In the genomic region with DNA sequence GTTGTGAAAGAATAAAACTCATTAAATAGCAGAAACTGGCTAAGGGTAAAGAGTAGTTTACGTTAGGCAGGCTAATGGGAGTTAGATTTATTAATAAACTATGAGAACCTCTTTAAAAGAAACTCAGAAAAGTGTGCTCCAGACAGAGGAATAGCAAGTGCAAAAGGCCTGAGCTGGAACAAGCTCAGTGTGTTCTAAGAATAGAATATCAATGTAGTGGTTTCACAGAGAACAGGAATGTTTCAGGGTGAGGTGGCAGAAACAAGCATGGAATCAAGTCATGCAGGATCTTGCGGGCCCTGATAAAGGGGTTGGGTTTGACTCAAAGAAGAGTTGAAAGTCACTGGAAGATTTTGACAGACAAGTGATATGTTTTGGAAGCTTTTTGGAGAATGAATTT, we compare ENCODE assay signal across 18 cellular contexts.
"Had no signal": no experiment of that assay in that cellular context is flagged by ENCODE, and none has a peak within 500 bp of the region (broad histone marks: within the 10 kb centered on the region; RNA-seq: fewer than 3 reads in every experiment).

No MANE protein-coding gene starts in this region.

- ATAC-seq: natural killer cell; psoas muscle; stimulated activated naive CD8-positive, alpha-beta T cell treated with anti-CD3 and anti-CD28 coated beads, Interleukin-15, Interleukin-2, amounts not matched to agents 100 U/mL and 50 U/mL, for 24 hours had no signal

- H3K4me3 ChIP-seq: cardiac muscle cell, coronary artery, lung, psoas muscle, testis had no signal

- H3K36me3 ChIP-seq: cardiac muscle cell had no signal

- H3K9me3 ChIP-seq: psoas muscle, testis had no signal

- H3K27ac ChIP-seq: cardiac muscle cell, coronary artery, psoas muscle, testis had no signal

- DNase-seq: activated CD4-positive, alpha-beta memory T cell treated with anti-CD3 and anti-CD28 coated beads for 36 hours; activated CD4-positive, alpha-beta T cell treated with anti-CD3 and anti-CD28 coated beads for 1 hour; activated gamma-delta T cell treated with Interleukin-2 at 50 U/mL for 16 hours; activated naive CD8-positive, alpha-beta T cell treated with anti-CD3 and anti-CD28 coated beads for 36 hours; activated T-cell treated with anti-CD3 and anti-CD28 coated beads, Interleukin-2, amount 50 U/mL, for 48 hours; anterior cingulate cortex; effector CD4-positive, alpha-beta T cell; hypothalamus; natural killer cell; nucleus accumbens; psoas muscle; stimulated activated CD4-positive, alpha-beta T cell treated with anti-CD3 and anti-CD28 coated beads, Interleukin-4, amount 100 ng/mL, for 1 hour; stimulated activated CD8-positive, alpha-beta memory T cell treated with anti-CD3 and anti-CD28 coated beads, Interleukin-4, amount 100 ng/mL, for 48 hours; stimulated activated naive CD8-positive, alpha-beta T cell treated with anti-CD3 and anti-CD28 coated beads, Interleukin-15, Interleukin-2, amounts not matched to agents 100 U/mL and 50 U/mL, for 24 hours; testis had no signal

- H3K4me1 ChIP-seq: psoas muscle, testis had no signal

- H3K27me3 ChIP-seq: testis had no signal
